Comparison of ENCODE assay signal across 8 cellular contexts in the genomic region with DNA sequence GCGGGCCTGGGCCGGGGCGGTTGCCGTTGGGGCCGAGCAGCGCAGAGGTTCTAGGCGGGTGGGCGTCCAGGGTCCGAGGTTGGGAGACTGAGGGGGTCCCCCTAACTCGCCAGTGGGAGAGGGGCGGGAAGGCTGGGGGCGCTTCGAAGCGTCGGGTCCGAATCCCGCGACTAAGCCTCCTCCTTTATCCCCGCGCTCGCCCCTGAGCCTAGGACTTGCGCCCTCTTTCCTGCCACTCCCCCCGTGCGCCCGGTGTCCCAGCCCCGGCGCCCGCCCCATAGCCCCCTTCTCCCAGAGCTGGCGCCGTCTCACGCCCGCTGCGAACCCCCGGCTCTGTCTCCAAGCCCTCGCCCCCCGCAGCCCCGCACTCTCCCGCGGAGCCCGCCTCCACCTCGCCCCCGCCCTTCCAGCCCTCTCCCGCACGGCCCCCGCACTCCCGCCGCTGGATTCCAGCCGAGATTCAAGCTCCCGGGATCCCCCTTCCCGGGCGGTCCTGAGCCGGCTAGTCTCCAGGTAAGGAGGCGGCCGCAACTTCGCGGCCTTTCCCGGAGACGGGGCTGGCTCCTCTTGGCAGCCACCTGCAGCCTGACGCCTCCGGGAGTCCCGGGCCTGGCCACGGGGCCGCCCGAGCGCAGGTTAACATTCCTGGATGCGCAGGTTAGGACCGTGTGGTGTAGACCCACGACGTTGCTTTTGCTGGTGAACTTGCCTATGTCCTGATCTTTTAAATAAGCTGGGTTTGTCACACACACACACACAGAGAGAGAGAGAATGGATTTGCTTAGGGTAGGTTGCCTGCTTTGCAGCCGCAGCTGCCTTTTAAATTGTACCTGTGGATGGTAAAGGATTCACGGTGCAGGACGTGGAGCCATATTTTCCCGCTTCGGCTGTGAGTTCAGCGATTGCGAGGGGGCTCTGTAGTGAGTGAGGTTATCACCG. TPM values are rescaled to one million over a fixed set of nuclear protein-coding genes. Genes with fewer than 3 reads are reported as not detected.
DNase-seq lines count a peak whose midpoint lies in the region; ATAC-seq lines count a peak whose summit lies in the region.

No MANE protein-coding gene starts in this region.

- in situ Hi-C loops in G401 (cut with HindIII; ENCODE audit: low sequenced_read_pairs): no loop called here

- DNase-seq in G401 (ENCODE audit: low spot score) (peak; percentile 52), SK-N-DZ (ENCODE audit: low spot score) (peak; percentile 39), left colon (peak; percentile 40 to 65), DMS153 treated with DMSO at 0.1 percent for 48 hours (lab: John Stamatoyannopoulos, UW; ENCODE audit: unreplicated experiment) (no peak)
- DNase-seq in central memory CD4-positive, alpha-beta T cell: peak; percentile 18
- peak; percentile 42 for DNase-seq in stimulated activated naive CD8-positive, alpha-beta T cell treated with anti-CD3 and anti-CD28 coated beads, Interleukin-15, Interleukin-2, amounts not matched to agents 100 U/mL and 50 U/mL, for 24 hours

- intact Hi-C loops in left colon (cut with DNase I, micrococcal nuclease): no loop called here

- ATAC-seq in HG02852 (IDR thresholded peaks at IDR 0.05; ENCODE audit: unreplicated experiment) (peak; percentile 1), left colon (peak; percentile 49), GM19467 (IDR thresholded peaks at IDR 0.05; ENCODE audit: unreplicated experiment) (no peak)
- no peak for ATAC-seq in stimulated activated naive CD8-positive, alpha-beta T cell treated with anti-CD3 and anti-CD28 coated beads, Interleukin-15, Interleukin-2, amounts not matched to agents 100 U/mL and 50 U/mL, for 24 hours

RNA-seq across cellular contexts. Expression of a gene that starts 0.6 kb away (rescaled TPM):
- total RNA-seq in G401 (2014; rRNA removed; shearing (Covaris generic)): 5.5 and 6.4 TPM in 2 replicates
- 52.2 and 74.8 TPM in 2 replicates for polyA plus RNA-seq in SK-N-DZ (2014; cell fraction: cytosol; rRNA removed)
- 40.2 and 52.9 TPM in 2 replicates for polyA plus RNA-seq in SK-N-DZ (2014; cell fraction: nucleus; rRNA removed)
- 10 to 100 TPM in 1 of 2 donors, 1 to 10 TPM in 1; 8.2 to 11.3 TPM for total RNA-seq in left colon

Comparison
In these comparisons a context has a peak if more than half of its experiments do, and no peak if none do; other contexts are left out.
1. ATAC-seq: peak in HG02852 (single experiment) and left colon (single experiment); none in stimulated activated naive CD8-positive, alpha-beta T cell treated with anti-CD3 and anti-CD28 coated beads, Interleukin-15, Interleukin-2, amounts not matched to agents 100 U/mL and 50 U/mL, for 24 hours (single experiment) and GM19467 (single experiment).